In genomic region chr12:62693291-62694040, GRCh38 we compare ENCODE assay signal across 14 cellular contexts.
DNase-seq lines count a peak whose midpoint lies in the region; ATAC-seq and TF ChIP-seq lines count a peak whose summit lies in the region.
"Had no signal": no experiment of that assay in that cellular context is flagged by ENCODE, and none has a peak within 500 bp of the region (broad histone marks: within the 10 kb centered on the region; RNA-seq: fewer than 3 reads in every experiment).

No MANE protein-coding gene starts in this region.

- WGBS in heart right ventricle, 2 donors = 74 to 75% methylated on average over 15 of the region's 15 CpGs

- H3K27me3 ChIP-seq in adipocyte (replicated peaks; ENCODE audit: control insufficient read depth, insufficient read depth, low read length) (no peaks in the 10 kb centered on the region), heart right ventricle (no peaks in the 10 kb centered on the region)
- H3K27me3 ChIP-seq: stomach had no signal

- CTCF ChIA-PET in HEK293 (lab: Yijun Ruan, JAX) = no interaction called here

- no peaks in the 10 kb centered on the region for H3K9me3 ChIP-seq in HEK293 (ENCODE audit: control insufficient read depth, insufficient read depth, low read depth, low read length)
- no peaks in the 10 kb centered on the region for H3K9me3 ChIP-seq in adipocyte (ENCODE audit: control insufficient read depth, low read length)
- H3K9me3 ChIP-seq in heart right ventricle = no peaks in the 10 kb centered on the region
- H3K9me3 ChIP-seq in mucosa of descending colon = no peaks in the 10 kb centered on the region
- H3K9me3 ChIP-seq: stomach had no signal

- TF ChIP-seq CTCF in HEK293 (tag by site-specific recombination; IDR thresholded peaks at IDR 0.05) (no peak), heart right ventricle (IDR thresholded peaks at IDR 0.05) (no peak), mucosa of descending colon (IDR thresholded peaks at IDR 0.05) (no peak)

- H3K4me3 ChIP-seq in HEK293 (ENCODE audit: low read depth, low read length) (no peak overlapping the region), adipocyte (ENCODE audit: low read length) (no peak overlapping the region), heart right ventricle (no peak overlapping the region), mucosa of descending colon (no peak overlapping the region)
- H3K4me3 ChIP-seq: stomach had no signal

- intact Hi-C loops in heart right ventricle (cut with DNase I) (loop anchor here in 1 of 10 donors (10.0 kb wide), 1 partner anchor 49 kb away; no protein-coding TSS in a partner anchor), sciatic nerve (cut with DNase I) (no loop called here), mucosa of descending colon (cut with DNase I, micrococcal nuclease) (no loop called here)

- H3K4me1 ChIP-seq in HEK293 (ENCODE audit: control insufficient read depth, insufficient read depth, low read length) (no peaks in the 10 kb centered on the region), adipocyte (ENCODE audit: control insufficient read depth, insufficient read depth, low read length) (peaks cover 41% of the 10 kb centered on the region), heart right ventricle (peaks cover 0 to 30% (median 9%) of the 10 kb centered on the region in 9 donors), mucosa of descending colon (ENCODE audit: low read depth) (no peaks in the 10 kb centered on the region)

- POLR2A ChIA-PET in HEK293 (lab: Yijun Ruan, JAX) = no interaction called here

- no peak overlapping the region for H3K27ac ChIP-seq in HEK293 (ENCODE audit: extremely low read depth, low read depth, low read length)
- peak overlapping the region in 6 of 10 donors; percentile 13 to 59 (median 41) for H3K27ac ChIP-seq in heart right ventricle

- H3K36me3 ChIP-seq in HEK293 (ENCODE audit: control insufficient read depth in 2 of 2, insufficient read depth in 1 of 2, low read length in 2 of 2) (peaks cover 0 to 39% of the 10 kb centered on the region in 2 experiments; a peak in 1 of 3 replicates), adipocyte (ENCODE audit: control insufficient read depth, insufficient read depth, low read length, severe bottlenecking) (no peaks in the 10 kb centered on the region), heart right ventricle (peaks cover 0 to 32% (median 0%) of the 10 kb centered on the region in 9 donors), mucosa of descending colon (ENCODE audit: low read depth) (no peaks in the 10 kb centered on the region)

- H3K9ac ChIP-seq in adipocyte (ENCODE audit: low read length) = peak overlapping the region; percentile 56

- no peak for DNase-seq in adipocyte (ENCODE audit: low read depth)
- DNase-seq in heart right ventricle = no peak
- DNase-seq in sciatic nerve (ENCODE audit: low spot score) = no peak
- no peak for DNase-seq in stimulated activated CD4-positive, alpha-beta T cell treated with anti-CD3 and anti-CD28 coated beads, Interleukin-15, amount 100 ng/mL, for 24 hours
- no peak for DNase-seq in mucosa of descending colon
- DNase-seq: activated CD4-positive, alpha-beta memory T cell treated with anti-CD3 and anti-CD28 coated beads, Interleukin-2, amount 10 ng/mL, durations not matched to agents 7 days and 5 days; C1 segment of cervical spinal cord; DMS79 treated with DMSO at 0.1 percent for 48 hours; NCI-H146; NCI-H510A; OCI-M1; stomach had no signal

- ATAC-seq in heart right ventricle = peak in 6 of 8 donors; percentile 22 to 64 (median 50)
- peak; percentile 31 for ATAC-seq in sciatic nerve
- ATAC-seq in GM18861 (IDR thresholded peaks at IDR 0.05; ENCODE audit: unreplicated experiment) = no peak
- ATAC-seq in mucosa of descending colon = no peak

TF ChIP-seq in HEK293, 187 proteins besides CTCF, POLR2A, EP300 and RAD21:
- no peak for TF ChIP-seq HOXD13 (CRISPR knock-in tag; IDR thresholded peaks at IDR 0.05; ENCODE audit: borderline replicate concordance)
- TF ChIP-seq ZNF354C (tag by site-specific recombination; IDR thresholded peaks at IDR 0.05; ENCODE audit: borderline replicate concordance, low read depth) = no peak
- no peak for TF ChIP-seq ZNF394 (tag by site-specific recombination; IDR thresholded peaks at IDR 0.05; ENCODE audit: borderline replicate concordance)
- TF ChIP-seq EGR2 (tag by site-specific recombination; IDR thresholded peaks at IDR 0.05; ENCODE audit: low read depth) = peak; percentile 45
- peak; percentile 49; the same call in 1 of the 2 replicates for TF ChIP-seq ZFHX2 (tag by site-specific recombination; conservative IDR thresholded peaks at IDR 0.05)
- no peak for TF ChIP-seq ZNF658 (tag by site-specific recombination; IDR thresholded peaks at IDR 0.05)
- no peak for TF ChIP-seq ZNF48 (tag by site-specific recombination; IDR thresholded peaks at IDR 0.05)
- TF ChIP-seq ZNF24 (tag by site-specific recombination; IDR thresholded peaks at IDR 0.05) = no peak
- TF ChIP-seq ZNF555 (tag by site-specific recombination; conservative IDR thresholded peaks at IDR 0.05) = no peak
- no peak for TF ChIP-seq ZNF501 (tag by site-specific recombination; IDR thresholded peaks at IDR 0.05)

Comparison
In these comparisons a context has a peak if more than half of its experiments do, and no peak if none do; other contexts are left out.
1. ATAC-seq: peak in heart right ventricle (6 of 8) and sciatic nerve (single experiment); none in GM18861 (single experiment) and mucosa of descending colon (single experiment).